13 cellular contexts compared by ENCODE assay signal in genomic region chr13:74443623-74444022, GRCh38.
DNase-seq lines count a peak whose midpoint lies in the region; ATAC-seq and TF ChIP-seq lines count a peak whose summit lies in the region.
"Had no signal": no experiment of that assay in that cellular context is flagged by ENCODE, and none has a peak within 500 bp of the region (broad histone marks: within the 10 kb centered on the region; RNA-seq: fewer than 3 reads in every experiment).

No MANE protein-coding gene starts in this region.

- no peaks in the 10 kb centered on the region for H3K79me2 ChIP-seq in osteoblast (ENCODE audit: insufficient read depth, low read length)

- TF ChIP-seq CTCF in esophagus squamous epithelium (IDR thresholded peaks at IDR 0.05) (no peak), osteoblast (IDR thresholded peaks at IDR 0.05; ENCODE audit: extremely low read depth, low read depth, low read length) (no peak), left ventricle myocardium inferior (IDR thresholded peaks at IDR 0.05; ENCODE audit: borderline replicate concordance) (no peak)

- H3K4me3 ChIP-seq in esophagus squamous epithelium (no peak overlapping the region), osteoblast (ENCODE audit: insufficient read depth, low read length) (no peak overlapping the region), left ventricle myocardium inferior (no peak overlapping the region)
- H3K4me3 ChIP-seq: PC-9 had no signal

- DNase-seq in ELR (ENCODE audit: low read depth) = peak; percentile 90
- DNase-seq in RPMI7951 (ENCODE audit: low read depth) = peak; percentile 47
- no peak for DNase-seq in esophagus squamous epithelium (lab: John Stamatoyannopoulos, UW)
- DNase-seq in osteoblast (ENCODE audit: insufficient read length, low spot score, missing footprints) = peak; percentile 72
- DNase-seq in left ventricle myocardium inferior = no peak
- no peak for DNase-seq in GM19240 (ENCODE audit: insufficient read length, low spot score)
- DNase-seq in posterior vena cava (ENCODE audit: low spot score) = no peak
- DNase-seq: activated naive CD4-positive, alpha-beta T cell treated with anti-CD3 and anti-CD28 coated beads, Interleukin-2, amount 50 U/mL, for 16 hours; CD8-positive, alpha-beta memory T cell; naive B cell; stimulated activated CD4-positive, alpha-beta T cell treated with anti-CD3 and anti-CD28 coated beads, Interleukin-15, amount 100 ng/mL, for 24 hours had no signal

- H4K20me1 ChIP-seq in osteoblast (ENCODE audit: insufficient read depth, low read length) = no peaks in the 10 kb centered on the region

- no peak for ATAC-seq in GM21723 (IDR thresholded peaks at IDR 0.05; ENCODE audit: unreplicated experiment)

- H3K4me1 ChIP-seq in esophagus squamous epithelium (peaks cover 4 to 39% (median 9%) of the 10 kb centered on the region in 3 donors), osteoblast (ENCODE audit: insufficient read depth, low read length) (peaks cover 30% of the 10 kb centered on the region), left ventricle myocardium inferior (peaks cover 5% of the 10 kb centered on the region)

- H3K9me3 ChIP-seq in esophagus squamous epithelium (peaks cover 0 to 11% (median 0%) of the 10 kb centered on the region in 3 donors), osteoblast (ENCODE audit: low read depth, low read length) (no peaks in the 10 kb centered on the region), left ventricle myocardium inferior (replicated peaks) (peaks cover 16% of the 10 kb centered on the region)

- intact Hi-C loops in esophagus squamous epithelium (cut with DNase I) (no loop called here), left ventricle myocardium inferior (cut with micrococcal nuclease) (no loop called here), posterior vena cava (cut with DNase I) (no loop called here)

- WGBS in esophagus squamous epithelium, 2 donors = 6 to 8% methylated on average over 1 of the region's 1 CpG

- H3K36me3 ChIP-seq in esophagus squamous epithelium = no peaks in the 10 kb centered on the region
- H3K36me3 ChIP-seq in osteoblast (ENCODE audit: insufficient read depth, low read length) = no peaks in the 10 kb centered on the region
- no peaks in the 10 kb centered on the region for H3K36me3 ChIP-seq in left ventricle myocardium inferior

- H3K27ac ChIP-seq in esophagus squamous epithelium (peak overlapping the region in 3 of 4 donors; percentile 72 to 76 (median 76)), osteoblast (ENCODE audit: low read depth, low read length) (peak overlapping the region; percentile 20), left ventricle myocardium inferior (replicated peaks) (no peak overlapping the region)
- H3K27ac ChIP-seq: PC-9 had no signal

- no peak overlapping the region for H2AFZ ChIP-seq in osteoblast (ENCODE audit: low read length)
- H2AFZ ChIP-seq: PC-9 had no signal

- peak overlapping the region; percentile 31 for H3K4me2 ChIP-seq in osteoblast (ENCODE audit: insufficient read depth, low read length)
- H3K4me2 ChIP-seq: PC-9 had no signal

- H3K27me3 ChIP-seq in esophagus squamous epithelium (no peaks in the 10 kb centered on the region), osteoblast (ENCODE audit: insufficient read depth, low read length) (no peaks in the 10 kb centered on the region), left ventricle myocardium inferior (ENCODE audit: low read depth) (no peaks in the 10 kb centered on the region)

- TF ChIP-seq POLR2A in esophagus squamous epithelium (IDR thresholded peaks at IDR 0.05) = no peak

Comparison
In these comparisons a context has a peak if more than half of its experiments do, and no peak if none do; other contexts are left out.
1. DNase-seq: peak in ELR (single experiment), RPMI7951 (single experiment) and osteoblast (single experiment); none in esophagus squamous epithelium (single experiment), left ventricle myocardium inferior (single experiment), GM19240 (single experiment) and posterior vena cava (single experiment).